Comparison of ENCODE assay signal across 1 cellular context in genomic region chr3:52986938-52987337, GRCh38.
TF ChIP-seq lines count a peak whose summit lies in the region.

No MANE protein-coding gene starts in this region.

TF ChIP-seq in SK-N-SH treated with all-trans-retinoic acid at 6 μM for 48 hours, 23 proteins besides CTCF, POLR2A, EP300 and RAD21 (continued from another document):
- TF ChIP-seq POU6F1 (CRISPR knock-in tag; IDR thresholded peaks at IDR 0.05; ENCODE audit: borderline replicate concordance, low read depth) (no peak), PPARA (CRISPR knock-in tag; IDR thresholded peaks at IDR 0.05; ENCODE audit: borderline replicate concordance) (no peak)
TF ChIP-seq in SK-N-SH treated with all-trans-retinoic acid at 6 μM for 48 hours: peak in this region for 0.
